ENCODE assay signal across 8 cellular contexts in the genomic region with DNA sequence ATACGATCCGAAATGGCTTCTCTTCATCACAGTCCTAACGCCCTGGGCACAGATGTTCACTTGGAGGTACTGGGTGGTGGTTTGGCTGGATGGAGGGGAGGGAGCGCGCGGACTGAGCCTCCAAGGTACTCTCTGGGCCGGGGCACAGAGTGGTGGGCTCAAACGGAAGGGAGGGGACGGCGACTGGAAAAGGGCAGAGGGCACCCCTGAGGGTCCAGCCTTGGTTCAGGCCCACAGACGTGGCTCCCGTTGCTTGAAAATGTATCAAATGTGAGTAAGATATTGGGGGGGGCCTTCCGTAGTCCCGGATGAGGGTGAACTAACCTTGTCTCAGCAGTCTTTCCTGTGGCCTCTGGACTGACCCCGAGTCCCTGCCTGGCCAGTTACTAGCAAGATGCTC.
DNase-seq lines count a peak whose midpoint lies in the region; ATAC-seq lines count a peak whose summit lies in the region.

No MANE protein-coding gene starts in this region.

- no peaks in the 10 kb centered on the region for H3K36me3 Mint-ChIP-seq in effector memory CD8-positive, alpha-beta T cell (ENCODE audit: insufficient read depth)

- H3K4me3 Mint-ChIP-seq in effector memory CD8-positive, alpha-beta T cell, result peak overlapping the region; percentile 76 to 79

- H3K4me1 Mint-ChIP-seq in effector memory CD8-positive, alpha-beta T cell (ENCODE audit: low read depth in 2 of 2), result peaks cover 7 to 10% of the 10 kb centered on the region in 2 donors

- ATAC-seq in GM19452 (IDR thresholded peaks at IDR 0.05; ENCODE audit: unreplicated experiment), result peak; percentile 15
- peak; percentile 8 for ATAC-seq in effector memory CD8-positive, alpha-beta T cell (replicated peaks)
- no peak for ATAC-seq in HG03025 (IDR thresholded peaks at IDR 0.05; ENCODE audit: low FRiP score, unreplicated experiment)
- ATAC-seq in GM19324 (IDR thresholded peaks at IDR 0.05; ENCODE audit: low FRiP score, unreplicated experiment), result no peak

- DNase-seq in HPDE6-E6E7 (ENCODE audit: extremely low spot score), result peak; percentile 13
- no peak for DNase-seq in effector memory CD8-positive, alpha-beta T cell
- no peak for DNase-seq in skeletal muscle cell (ENCODE audit: low read depth)
- no peak for DNase-seq in NCI-H345 treated with DMSO at 0.1 percent for 48 hours (lab: John Stamatoyannopoulos, UW; ENCODE audit: unreplicated experiment)
- DNase-seq in hypothalamus (lab: John Stamatoyannopoulos, UW), result no peak

- no peaks in the 10 kb centered on the region for H3K9me3 Mint-ChIP-seq in effector memory CD8-positive, alpha-beta T cell

- peak overlapping the region; percentile 52 to 82 for H3K27ac Mint-ChIP-seq in effector memory CD8-positive, alpha-beta T cell

- peak overlapping the region; percentile 41 for H3K4me3 ChIP-seq in skeletal muscle cell (ENCODE audit: low read depth, low read length)

- peaks cover 8 to 10% of the 10 kb centered on the region in 2 donors for H3K27me3 Mint-ChIP-seq in effector memory CD8-positive, alpha-beta T cell

Comparison
In these comparisons a context has a peak if more than half of its experiments do, and no peak if none do; other contexts are left out.
1. ATAC-seq: peak in GM19452 (single experiment) and effector memory CD8-positive, alpha-beta T cell (single experiment); none in HG03025 (single experiment) and GM19324 (single experiment).